Comparison of ENCODE assay signal across 21 cellular contexts in the genomic region with DNA sequence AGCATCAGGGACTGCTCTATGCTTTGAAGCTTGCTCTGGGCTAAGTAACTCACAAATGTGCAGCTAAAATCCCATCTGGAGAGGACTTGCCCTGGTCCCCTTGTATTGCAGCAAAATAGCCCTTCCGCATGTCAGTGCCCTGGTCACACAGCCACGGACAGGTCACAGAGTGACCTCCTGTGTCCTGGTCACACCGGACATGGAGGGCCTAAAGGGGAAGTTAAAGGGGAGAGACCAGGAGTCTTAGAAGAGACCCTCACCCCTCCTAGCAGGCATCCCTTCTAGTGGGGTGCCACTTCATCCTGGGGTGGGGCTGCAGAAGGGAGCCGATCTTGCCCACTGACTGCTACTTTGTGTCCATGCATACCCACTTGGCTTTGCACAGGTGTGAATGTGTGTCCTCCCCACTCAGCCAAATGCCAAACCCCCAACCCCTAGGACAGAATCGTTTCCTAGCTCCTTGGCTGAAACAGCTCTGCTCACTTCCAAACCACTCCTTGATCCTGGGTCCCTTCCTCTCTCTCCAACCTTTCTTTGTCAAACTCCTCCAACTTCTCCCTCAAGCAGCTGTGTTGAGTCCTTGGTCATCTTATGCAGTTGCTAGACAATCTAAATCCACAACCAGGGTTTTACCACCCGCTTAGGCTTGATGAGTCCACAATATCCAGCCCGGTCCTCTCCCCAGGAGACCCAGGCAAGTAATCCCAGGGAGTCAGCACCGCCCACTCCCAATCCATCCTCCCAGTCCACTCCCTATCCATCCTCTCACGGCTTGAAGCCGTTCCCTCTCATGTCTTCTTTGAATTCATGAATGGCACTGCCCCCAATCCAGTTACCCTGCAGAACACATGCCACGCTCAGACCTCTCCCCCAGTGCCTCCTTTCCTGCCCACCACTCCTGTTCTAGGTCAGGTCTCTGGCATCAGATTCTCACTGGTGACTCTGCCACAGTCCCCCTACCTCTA. TPM values are rescaled to one million over a fixed set of nuclear protein-coding genes. Genes with fewer than 3 reads are reported as not detected.
"Had no signal": no experiment of that assay in that cellular context is flagged by ENCODE, and none has a peak within 500 bp of the region (broad histone marks: within the 10 kb centered on the region; RNA-seq: fewer than 3 reads in every experiment).

No MANE protein-coding gene starts in this region.

- ATAC-seq: activated CD4-positive, CD25-positive, alpha-beta regulatory T cell treated with anti-CD3 and anti-CD28 coated beads, Interleukin-2, amount 50 U/mL, for 24 hours; body of pancreas; mucosa of descending colon; naive thymus-derived CD4-positive, alpha-beta T cell had no signal

- H3K27me3 ChIP-seq: SJCRH30 had no signal

- H3K4me3 Mint-ChIP-seq: activated naive CD4-positive, alpha-beta T cell treated with anti-CD3 and anti-CD28 coated beads for 36 hours; naive thymus-derived CD4-positive, alpha-beta T cell had no signal

- H3K9me3 ChIP-seq: body of pancreas, left ventricle myocardium inferior, mucosa of descending colon, SJCRH30, tibial nerve had no signal

- H3K9me3 Mint-ChIP-seq: activated naive CD4-positive, alpha-beta T cell treated with anti-CD3 and anti-CD28 coated beads for 36 hours had no signal

- DNase-seq: activated naive CD4-positive, alpha-beta T cell treated with anti-CD3 and anti-CD28 coated beads for 36 hours; body of pancreas; central memory CD4-positive, alpha-beta T cell; erythroblast; foreskin melanocyte; hypothalamus; kidney; left ventricle myocardium inferior; mucosa of descending colon; naive thymus-derived CD4-positive, alpha-beta T cell; SJCRH30; stimulated activated CD4-positive, alpha-beta T cell treated with anti-CD3 and anti-CD28 coated beads, Interleukin-12 subunit alpha, Interleukin-12 subunit beta, amount 100 ng/mL, for 4 hours; stimulated activated CD4-positive, alpha-beta T cell treated with anti-CD3 and anti-CD28 coated beads, Interleukin-1b, Interleukin-23, amount 100 ng/mL, for 48 hours; stimulated activated CD8-positive, alpha-beta memory T cell treated with anti-CD3 and anti-CD28 coated beads, Interleukin-4, amount 100 ng/mL, for 48 hours; stimulated activated naive CD4-positive, alpha-beta T cell treated with Interleukin-2 at 50 U/mL for 16 hours had no signal

- H3K27ac ChIP-seq: body of pancreas, left ventricle myocardium inferior, tibial nerve had no signal

- H3K36me3 ChIP-seq: left ventricle myocardium inferior, SJCRH30, tibial nerve had no signal

- H3K27ac Mint-ChIP-seq: activated naive CD4-positive, alpha-beta T cell treated with anti-CD3 and anti-CD28 coated beads for 36 hours; naive thymus-derived CD4-positive, alpha-beta T cell had no signal

- H3K4me3 ChIP-seq: body of pancreas, left ventricle myocardium inferior, mucosa of descending colon, SJCRH30, tibial nerve had no signal

- FAIRE-seq: colon, endometrium, kidney had no signal

RNA-seq across cellular contexts. Expression of a gene that starts 3.3 kb away (rescaled TPM):
- total RNA-seq: activated naive CD4-positive, alpha-beta T cell treated with anti-CD3 and anti-CD28 coated beads for 36 hours; T-helper 1 cell treated with Interleukin-12 subunit alpha and Interleukin-12 subunit beta and Interleukin-4 antibody, amounts not matched to agents 30 ng/mL and 1 ng/mL, for 36 hours had no signal
- polyA plus RNA-seq: naive thymus-derived CD4-positive, alpha-beta T cell had no signal

RNA-seq across cellular contexts. Expression of a gene that starts 49.4 kb away (rescaled TPM):
- total RNA-seq: left ventricle myocardium inferior, renal cortical epithelial cell, SJCRH30 had no signal
